In the genomic region with DNA sequence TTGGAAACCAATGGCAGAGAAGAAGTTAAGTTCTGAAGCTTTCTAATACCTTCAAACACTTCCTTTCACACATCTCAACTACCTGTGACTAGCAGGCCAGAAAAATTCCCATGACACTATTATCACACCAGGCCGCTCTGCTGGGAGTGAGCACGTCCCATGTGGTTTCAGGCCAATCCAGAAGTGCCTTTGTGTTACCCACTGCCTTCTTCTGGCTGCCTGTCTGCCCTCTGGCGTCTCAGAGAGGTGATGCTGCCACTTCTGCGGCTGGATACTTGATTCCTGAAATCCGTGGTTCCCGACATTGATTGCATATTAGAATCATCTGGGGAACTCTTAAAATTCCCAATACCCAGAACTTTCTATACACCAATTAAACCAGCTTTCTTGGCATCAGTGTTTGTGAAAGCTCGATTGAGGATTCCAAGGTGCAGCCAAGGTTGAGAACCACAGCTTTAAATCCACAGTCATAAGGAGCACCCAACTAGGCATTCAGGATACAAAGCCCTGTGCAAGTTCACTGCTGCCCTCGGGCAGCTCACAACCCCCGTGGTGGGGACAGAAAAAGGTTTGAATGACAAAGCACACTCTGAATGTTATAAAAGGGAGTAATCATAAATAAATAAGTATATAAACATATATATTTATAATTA, we compare ENCODE assay signal across 8 cellular contexts.
DNase-seq lines count a peak whose midpoint lies in the region; ATAC-seq and TF ChIP-seq lines count a peak whose summit lies in the region.

No MANE protein-coding gene starts in this region.

- H3K4me3 ChIP-seq in epithelial cell of proximal tubule (ENCODE audit: low read depth, low read length) = no peak overlapping the region

- DNase-seq in DMS 273 (lab: John Stamatoyannopoulos, UW; ENCODE audit: unreplicated experiment) (peak; percentile 82), NCI-H526 treated with DMSO at 0.1 percent for 48 hours (lab: John Stamatoyannopoulos, UW) (peak; percentile 53), epithelial cell of proximal tubule (ENCODE audit: low read depth) (no peak), mucosa of gallbladder (ENCODE audit: low spot score) (peak; percentile 25), NCI-H1694 treated with DMSO at 0.1 percent for 48 hours (lab: John Stamatoyannopoulos, UW) (no peak)
- no peak for DNase-seq in activated CD8-positive, alpha-beta memory T cell treated with anti-CD3 and anti-CD28 coated beads, Interleukin-2, amount 50 U/mL, for 4 hours
- no peak for DNase-seq in stimulated activated naive CD4-positive, alpha-beta T cell (lab: John Stamatoyannopoulos, UW)

- peak; percentile 66 for TF ChIP-seq CTCF in epithelial cell of proximal tubule (conservative IDR thresholded peaks at IDR 0.05; ENCODE audit: low read depth, low read length)

- no peak for ATAC-seq in HG02870 (IDR thresholded peaks at IDR 0.05; ENCODE audit: unreplicated experiment)

Comparison
In these comparisons a context has a peak if more than half of its experiments do, and no peak if none do; other contexts are left out.
1. DNase-seq: peak in DMS 273 (single experiment), NCI-H526 treated with DMSO at 0.1 percent for 48 hours (single experiment) and mucosa of gallbladder (single experiment); none in epithelial cell of proximal tubule (single experiment), activated CD8-positive, alpha-beta memory T cell treated with anti-CD3 and anti-CD28 coated beads, Interleukin-2, amount 50 U/mL, for 4 hours (single experiment), stimulated activated naive CD4-positive, alpha-beta T cell (0 of 6) and NCI-H1694 treated with DMSO at 0.1 percent for 48 hours (single experiment).